1 cellular context compared by ENCODE assay signal in genomic region chr6:26220353-26220970, GRCh38.
TF ChIP-seq lines count a peak whose summit lies in the region.

No MANE protein-coding gene starts in this region.

TF ChIP-seq in GM12878, 131 proteins besides CTCF, POLR2A, EP300 and RAD21 (continued from another document):
- no peak for TF ChIP-seq IRF5 (IDR thresholded peaks at IDR 0.05; ENCODE audit: borderline replicate concordance)
- TF ChIP-seq ATF3 (IDR thresholded peaks at IDR 0.05; ENCODE audit: borderline replicate concordance, extremely low read depth, low read depth, low read length): no peak
- TF ChIP-seq EGR1 (IDR thresholded peaks at IDR 0.05; ENCODE audit: borderline replicate concordance in 1 of 2, low read depth in 2 of 2, low read length in 2 of 2): no peak
- no peak for TF ChIP-seq MTA2 (IDR thresholded peaks at IDR 0.05; ENCODE audit: low read depth)
- no peak for TF ChIP-seq ZSCAN29 (IDR thresholded peaks at IDR 0.05)
- no peak for TF ChIP-seq IKZF2 (IDR thresholded peaks at IDR 0.05)
- no peak for TF ChIP-seq FOS (IDR thresholded peaks at IDR 0.05; ENCODE audit: borderline replicate concordance, extremely low read depth, insufficient read length)
- TF ChIP-seq POU2F2 (IDR thresholded peaks at IDR 0.05; ENCODE audit: borderline replicate concordance, low read depth, low read length): no peak; the same call in 2 of the 3 replicates
- no peak for TF ChIP-seq KLF5 (IDR thresholded peaks at IDR 0.05; ENCODE audit: partially characterized antibody)
- no peak for TF ChIP-seq CHD1 (IDR thresholded peaks at IDR 0.05; ENCODE audit: low read depth, low read length)
- no peak for TF ChIP-seq POLR2AphosphoS2 (IDR thresholded peaks at IDR 0.05; ENCODE audit: low read depth, low read length)
- no peak for TF ChIP-seq ZNF384 (IDR thresholded peaks at IDR 0.05; ENCODE audit: borderline replicate concordance, low read depth, low read length)
